1 cellular context compared by ENCODE assay signal in genomic region chr12:46267618-46268348, GRCh38.
TF ChIP-seq lines count a peak whose summit lies in the region.

No MANE protein-coding gene starts in this region.

TF ChIP-seq in GM12878, 131 proteins besides CTCF, POLR2A, EP300 and RAD21 (continued from another document):
- TF ChIP-seq, protein P1, sequence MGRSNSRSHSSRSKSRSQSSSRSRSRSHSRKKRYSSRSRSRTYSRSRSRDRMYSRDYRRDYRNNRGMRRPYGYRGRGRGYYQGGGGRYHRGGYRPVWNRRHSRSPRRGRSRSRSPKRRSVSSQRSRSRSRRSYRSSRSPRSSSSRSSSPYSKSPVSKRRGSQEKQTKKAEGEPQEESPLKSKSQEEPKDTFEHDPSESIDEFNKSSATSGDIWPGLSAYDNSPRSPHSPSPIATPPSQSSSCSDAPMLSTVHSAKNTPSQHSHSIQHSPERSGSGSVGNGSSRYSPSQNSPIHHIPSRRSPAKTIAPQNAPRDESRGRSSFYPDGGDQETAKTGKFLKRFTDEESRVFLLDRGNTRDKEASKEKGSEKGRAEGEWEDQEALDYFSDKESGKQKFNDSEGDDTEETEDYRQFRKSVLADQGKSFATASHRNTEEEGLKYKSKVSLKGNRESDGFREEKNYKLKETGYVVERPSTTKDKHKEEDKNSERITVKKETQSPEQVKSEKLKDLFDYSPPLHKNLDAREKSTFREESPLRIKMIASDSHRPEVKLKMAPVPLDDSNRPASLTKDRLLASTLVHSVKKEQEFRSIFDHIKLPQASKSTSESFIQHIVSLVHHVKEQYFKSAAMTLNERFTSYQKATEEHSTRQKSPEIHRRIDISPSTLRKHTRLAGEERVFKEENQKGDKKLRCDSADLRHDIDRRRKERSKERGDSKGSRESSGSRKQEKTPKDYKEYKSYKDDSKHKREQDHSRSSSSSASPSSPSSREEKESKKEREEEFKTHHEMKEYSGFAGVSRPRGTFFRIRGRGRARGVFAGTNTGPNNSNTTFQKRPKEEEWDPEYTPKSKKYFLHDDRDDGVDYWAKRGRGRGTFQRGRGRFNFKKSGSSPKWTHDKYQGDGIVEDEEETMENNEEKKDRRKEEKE (IDR thresholded peaks at IDR 0.05) = no peak
- TF ChIP-seq ZNF217 (IDR thresholded peaks at IDR 0.05) = no peak
